In the genomic region with DNA sequence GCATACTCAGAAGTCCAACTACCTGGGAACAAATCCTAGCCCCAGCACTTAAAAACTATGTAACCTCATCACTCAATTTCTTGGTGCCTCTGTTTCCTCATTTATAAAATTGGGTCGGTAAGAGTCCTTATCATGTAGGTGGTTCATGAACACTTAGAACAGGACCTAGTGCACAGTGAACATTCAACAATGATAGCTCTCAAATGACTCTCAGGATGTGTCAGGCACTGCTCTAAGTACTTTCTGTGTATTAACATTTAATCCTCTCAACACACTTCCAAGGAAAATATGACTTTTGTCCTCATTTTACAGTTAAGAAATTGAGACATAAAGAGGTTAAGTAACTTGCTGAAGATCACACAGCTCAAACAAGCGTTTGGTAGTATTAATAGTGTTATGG, we compare ENCODE assay signal across 4 cellular contexts.
"Had no signal": no experiment of that assay in that cellular context is flagged by ENCODE, and none has a peak within 500 bp of the region (broad histone marks: within the 10 kb centered on the region; RNA-seq: fewer than 3 reads in every experiment).

No MANE protein-coding gene starts in this region.

- ATAC-seq: GM23338 had no signal

- DNase-seq: H9, HCEC 1CT, IMR-90 had no signal

- H3K4me3 ChIP-seq: GM23338 had no signal

- H2AFZ ChIP-seq: GM23338 had no signal

- H3K4me2 ChIP-seq: GM23338 had no signal
